20 cellular contexts compared by ENCODE assay signal in genomic region chr10:71409516-71410104, GRCh38. TPM values are rescaled to one million over a fixed set of nuclear protein-coding genes. Genes with fewer than 3 reads are reported as not detected.
"Had no signal": no experiment of that assay in that cellular context is flagged by ENCODE, and none has a peak within 500 bp of the region (broad histone marks: within the 10 kb centered on the region; RNA-seq: fewer than 3 reads in every experiment).

No MANE protein-coding gene starts in this region.

- H3K36me3 ChIP-seq: esophagus muscularis mucosa, gastrocnemius medialis, lower lobe of right lung, suprapubic skin, thyroid gland had no signal

- H3K9me3 ChIP-seq: suprapubic skin, thyroid gland had no signal

- H3K27ac Mint-ChIP-seq: memory B cell; natural killer cell treated with Interleukin-12 subunit alpha and Interleukin-12 subunit beta and Interleukin-15 and Interleukin-18, amount 100 ng/mL, for 72 hours had no signal

- H3K4me1 ChIP-seq: gastrocnemius medialis, left ventricle myocardium inferior, lower lobe of right lung, suprapubic skin, thyroid gland had no signal

- DNase-seq: central memory CD4-positive, alpha-beta T cell; effector memory CD4-positive, alpha-beta T cell; gastrocnemius medialis; islet precursor cell; left ventricle myocardium inferior; lower lobe of right lung; midbrain; right cardiac atrium; small intestine; stimulated activated CD4-positive, alpha-beta T cell treated with anti-CD3 and anti-CD28 coated beads, Interleukin-12 subunit alpha, Interleukin-12 subunit beta, amount 100 ng/mL, for 4 hours; stimulated activated CD4-positive, alpha-beta T cell treated with anti-CD3 and anti-CD28 coated beads, Interleukin-2, amount 100 ng/mL, for 48 hours; stimulated activated naive CD8-positive, alpha-beta T cell treated with anti-CD3 and anti-CD28 coated beads, Interleukin-15, Interleukin-2, amounts not matched to agents 100 U/mL and 50 U/mL, for 24 hours; thyroid gland had no signal

- H3K4me3 ChIP-seq: coronary artery, esophagus muscularis mucosa, gastrocnemius medialis, left ventricle myocardium inferior, lower lobe of right lung, suprapubic skin, thyroid gland had no signal

- H3K36me3 Mint-ChIP-seq: natural killer cell treated with Interleukin-12 subunit alpha and Interleukin-12 subunit beta and Interleukin-15 and Interleukin-18, amount 100 ng/mL, for 72 hours had no signal

- FAIRE-seq: small intestine had no signal

- H3K27ac ChIP-seq: coronary artery, epithelial cell of prostate, esophagus muscularis mucosa, gastrocnemius medialis, left ventricle myocardium inferior, lower lobe of right lung, suprapubic skin, thyroid gland had no signal

- H3K4me1 Mint-ChIP-seq: memory B cell had no signal

- H3K27me3 ChIP-seq: esophagus muscularis mucosa, suprapubic skin, thyroid gland had no signal

- H3K4me3 Mint-ChIP-seq: memory B cell; natural killer cell treated with Interleukin-12 subunit alpha and Interleukin-12 subunit beta and Interleukin-15 and Interleukin-18, amount 100 ng/mL, for 72 hours had no signal

RNA-seq across cellular contexts. Expression of gene CDH23, which starts 12.9 kb away (rescaled TPM):
- total RNA-seq: chondrocyte had no signal
